In the genomic region with DNA sequence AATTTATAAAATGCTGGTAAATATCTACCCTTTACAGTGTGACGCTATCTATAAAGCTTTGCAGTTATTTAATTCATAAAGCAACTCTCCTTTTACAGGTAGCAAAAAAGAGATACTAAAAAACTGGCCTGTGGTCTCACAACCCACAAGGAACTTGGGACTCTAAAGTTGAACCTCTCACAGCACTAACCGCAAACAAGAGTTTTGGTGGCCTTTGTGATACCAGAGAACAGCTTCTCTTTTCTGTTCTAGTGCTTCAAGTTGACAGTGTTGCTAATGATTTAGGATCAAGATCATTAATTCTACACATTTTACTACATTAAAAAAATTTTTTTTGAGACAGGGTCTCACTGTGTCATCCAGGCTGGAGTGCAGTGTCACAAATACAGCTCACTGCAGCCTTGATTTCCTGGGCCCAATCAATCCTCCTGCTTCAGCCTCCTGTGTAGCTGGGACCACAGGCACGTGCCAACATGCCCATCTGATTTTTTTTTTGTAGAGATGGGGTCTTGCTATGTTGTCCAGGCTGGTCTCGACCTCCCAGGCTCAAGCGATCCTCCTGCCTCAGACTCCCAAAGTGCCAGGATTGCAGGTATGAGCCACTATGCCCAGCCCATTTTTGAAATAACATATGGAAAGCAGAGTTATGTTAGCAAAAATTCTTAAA, we compare ENCODE assay signal across 9 cellular contexts. TPM values are rescaled to one million over a fixed set of nuclear protein-coding genes. Genes with fewer than 3 reads are reported as not detected.
A peak's percentile ranks its signal among the peaks of the same experiment; 100 is the strongest.
DNase-seq lines count a peak whose midpoint lies in the region; ATAC-seq and TF ChIP-seq lines count a peak whose summit lies in the region.
"Had no signal": no experiment of that assay in that cellular context is flagged by ENCODE, and none has a peak within 500 bp of the region (broad histone marks: within the 10 kb centered on the region; RNA-seq: fewer than 3 reads in every experiment).

No MANE protein-coding gene starts in this region.

- H3K4me1 ChIP-seq in CD8-positive, alpha-beta T cell (ENCODE audit: insufficient read depth, low read length) = peaks cover 12% of the 10 kb centered on the region
- no peaks in the 10 kb centered on the region for H3K4me1 ChIP-seq in hepatocyte (ENCODE audit: insufficient read depth)

- DNase-seq in WTC11 (ENCODE audit: low spot score) = no peak
- no peak for DNase-seq in CD8-positive, alpha-beta T cell
- no peak for DNase-seq in NCI-H2081 (lab: John Stamatoyannopoulos, UW)
- no peak for DNase-seq in hepatocyte (ENCODE audit: low spot score)
- DNase-seq in CD4-positive, alpha-beta T cell = no peak

- H3K9me2 ChIP-seq in hepatocyte (replicated peaks; ENCODE audit: insufficient read depth) = no peaks in the 10 kb centered on the region

- no peak for TF ChIP-seq POLR2A in GM18505 (IDR thresholded peaks at IDR 0.05; ENCODE audit: borderline replicate concordance, extremely low read depth, insufficient read depth, insufficient read length)

- no peak overlapping the region for H3K4me3 ChIP-seq in CD8-positive, alpha-beta T cell (ENCODE audit: low read depth, low read length)
- no peak overlapping the region for H3K4me3 ChIP-seq in hepatocyte

- no peak overlapping the region for H3K4me3 Mint-ChIP-seq in WTC11
- H3K4me3 Mint-ChIP-seq in CD8-positive, alpha-beta T cell = no peak overlapping the region
- no peak overlapping the region for H3K4me3 Mint-ChIP-seq in CD4-positive, alpha-beta T cell
- H3K4me3 Mint-ChIP-seq: memory B cell had no signal

- H3K27me3 ChIP-seq in CD8-positive, alpha-beta T cell (ENCODE audit: insufficient read depth, low read length) = no peaks in the 10 kb centered on the region
- H3K27me3 ChIP-seq in hepatocyte = no peaks in the 10 kb centered on the region
- no peaks in the 10 kb centered on the region for H3K27me3 ChIP-seq in CD4-positive, alpha-beta T cell (ENCODE audit: control insufficient read depth, insufficient read depth, low read length)

- no peak overlapping the region for H3K27ac Mint-ChIP-seq in WTC11
- H3K27ac Mint-ChIP-seq in CD8-positive, alpha-beta T cell = no peak overlapping the region
- no peak overlapping the region for H3K27ac Mint-ChIP-seq in CD4-positive, alpha-beta T cell
- H3K27ac Mint-ChIP-seq: memory B cell had no signal

- no peaks in the 10 kb centered on the region for H4K20me1 ChIP-seq in hepatocyte (ENCODE audit: insufficient read depth, poor library complexity, severe bottlenecking)

- H2AFZ ChIP-seq in hepatocyte = no peak overlapping the region

- peaks cover 5% of the 10 kb centered on the region; the same call in 1 of the 2 replicates for H3K4me1 Mint-ChIP-seq in WTC11
- peaks cover 26% of the 10 kb centered on the region for H3K4me1 Mint-ChIP-seq in CD8-positive, alpha-beta T cell (ENCODE audit: low read depth)
- peaks cover 19% of the 10 kb centered on the region for H3K4me1 Mint-ChIP-seq in CD4-positive, alpha-beta T cell (ENCODE audit: low read depth)
- H3K4me1 Mint-ChIP-seq: memory B cell had no signal

- no peaks in the 10 kb centered on the region for H3K79me2 ChIP-seq in hepatocyte

- H3K27me3 Mint-ChIP-seq in WTC11 (ENCODE audit: low read depth) = no peaks in the 10 kb centered on the region; the same call in 1 of the 2 replicates
- no peaks in the 10 kb centered on the region for H3K27me3 Mint-ChIP-seq in CD8-positive, alpha-beta T cell (ENCODE audit: low read depth)
- H3K27me3 Mint-ChIP-seq in CD4-positive, alpha-beta T cell = no peaks in the 10 kb centered on the region

- H3K36me3 ChIP-seq in CD8-positive, alpha-beta T cell (ENCODE audit: insufficient read depth, low read length) = no peaks in the 10 kb centered on the region
- H3K36me3 ChIP-seq in hepatocyte (replicated peaks; ENCODE audit: insufficient read depth, low read depth) = no peaks in the 10 kb centered on the region

- no peak overlapping the region for H3K27ac ChIP-seq in CD8-positive, alpha-beta T cell (ENCODE audit: low read depth, low read length)
- H3K27ac ChIP-seq in hepatocyte = no peak overlapping the region
- H3K27ac ChIP-seq in CD4-positive, alpha-beta T cell (ENCODE audit: low read depth, low read length) = no peak overlapping the region

- H3K36me3 Mint-ChIP-seq in WTC11 = peaks cover 8% of the 10 kb centered on the region
- no peaks in the 10 kb centered on the region for H3K36me3 Mint-ChIP-seq in CD8-positive, alpha-beta T cell
- no peaks in the 10 kb centered on the region for H3K36me3 Mint-ChIP-seq in CD4-positive, alpha-beta T cell (ENCODE audit: low read depth)
- H3K36me3 Mint-ChIP-seq: memory B cell had no signal

- 93% methylated on average over 5 of the region's 5 CpGs for WGBS in hepatocyte (ENCODE audit: low lambda C conversion rate, missing lambda C conversion rate)

- CTCF ChIA-PET in WTC11 (lab: Charles Lee) = no interaction called here
- CTCF ChIA-PET in CD8-positive, alpha-beta T cell (lab: Charles Lee) = no interaction called here
- CTCF ChIA-PET in CD4-positive, alpha-beta T cell (lab: Charles Lee) = no interaction called here

- ATAC-seq in GM18505 (IDR thresholded peaks at IDR 0.05; ENCODE audit: unreplicated experiment) (peak; percentile 52), GM21515 (IDR thresholded peaks at IDR 0.05; ENCODE audit: unreplicated experiment) (peak; percentile 80), HG03175 (IDR thresholded peaks at IDR 0.05; ENCODE audit: unreplicated experiment) (peak; percentile 74), WTC11 (no peak)
- no peak for ATAC-seq in CD8-positive, alpha-beta T cell
- ATAC-seq in CD4-positive, alpha-beta T cell (ENCODE audit: poor library complexity) = no peak

- no peak for TF ChIP-seq CTCF in WTC11 (IDR thresholded peaks at IDR 0.05)
- TF ChIP-seq CTCF in CD8-positive, alpha-beta T cell (IDR thresholded peaks at IDR 0.05) = no peak
- no peak for TF ChIP-seq CTCF in hepatocyte (IDR thresholded peaks at IDR 0.05; ENCODE audit: poor library complexity)
- TF ChIP-seq CTCF in CD4-positive, alpha-beta T cell (IDR thresholded peaks at IDR 0.05) = no peak

- intact Hi-C loops in CD8-positive, alpha-beta T cell (cut with DNase I, micrococcal nuclease) = no loop called here
- intact Hi-C loops in CD4-positive, alpha-beta T cell (cut with DNase I, micrococcal nuclease) = no loop called here

- no peaks in the 10 kb centered on the region for H3K9me3 ChIP-seq in CD8-positive, alpha-beta T cell (ENCODE audit: low read length)
- H3K9me3 ChIP-seq in hepatocyte (ENCODE audit: low read depth) = no peaks in the 10 kb centered on the region
- no peaks in the 10 kb centered on the region for H3K9me3 ChIP-seq in CD4-positive, alpha-beta T cell (ENCODE audit: control insufficient read depth, low read length)

- POLR2A ChIA-PET in WTC11 (lab: Charles Lee) = no interaction called here
- POLR2A ChIA-PET in CD8-positive, alpha-beta T cell (lab: Charles Lee) = interaction anchor here (0.9 kb wide), 1 partner anchor 52 kb away, joined by 4 read pairs; no protein-coding TSS in a partner anchor
- POLR2A ChIA-PET in CD4-positive, alpha-beta T cell (lab: Charles Lee) = no interaction called here

- no peak overlapping the region for H3K4me2 ChIP-seq in hepatocyte

- H3K9me3 Mint-ChIP-seq in WTC11 = peaks cover 17% of the 10 kb centered on the region
- H3K9me3 Mint-ChIP-seq in CD8-positive, alpha-beta T cell = no peaks in the 10 kb centered on the region
- no peaks in the 10 kb centered on the region for H3K9me3 Mint-ChIP-seq in CD4-positive, alpha-beta T cell

TF ChIP-seq in WTC11, 78 proteins besides CTCF, POLR2A, EP300 and RAD21:
- peak; percentile 82; the same call in 1 of the 2 replicates for TF ChIP-seq ZNF121 (CRISPR knock-in tag; IDR thresholded peaks at IDR 0.05)
- TF ChIP-seq, protein P1, sequence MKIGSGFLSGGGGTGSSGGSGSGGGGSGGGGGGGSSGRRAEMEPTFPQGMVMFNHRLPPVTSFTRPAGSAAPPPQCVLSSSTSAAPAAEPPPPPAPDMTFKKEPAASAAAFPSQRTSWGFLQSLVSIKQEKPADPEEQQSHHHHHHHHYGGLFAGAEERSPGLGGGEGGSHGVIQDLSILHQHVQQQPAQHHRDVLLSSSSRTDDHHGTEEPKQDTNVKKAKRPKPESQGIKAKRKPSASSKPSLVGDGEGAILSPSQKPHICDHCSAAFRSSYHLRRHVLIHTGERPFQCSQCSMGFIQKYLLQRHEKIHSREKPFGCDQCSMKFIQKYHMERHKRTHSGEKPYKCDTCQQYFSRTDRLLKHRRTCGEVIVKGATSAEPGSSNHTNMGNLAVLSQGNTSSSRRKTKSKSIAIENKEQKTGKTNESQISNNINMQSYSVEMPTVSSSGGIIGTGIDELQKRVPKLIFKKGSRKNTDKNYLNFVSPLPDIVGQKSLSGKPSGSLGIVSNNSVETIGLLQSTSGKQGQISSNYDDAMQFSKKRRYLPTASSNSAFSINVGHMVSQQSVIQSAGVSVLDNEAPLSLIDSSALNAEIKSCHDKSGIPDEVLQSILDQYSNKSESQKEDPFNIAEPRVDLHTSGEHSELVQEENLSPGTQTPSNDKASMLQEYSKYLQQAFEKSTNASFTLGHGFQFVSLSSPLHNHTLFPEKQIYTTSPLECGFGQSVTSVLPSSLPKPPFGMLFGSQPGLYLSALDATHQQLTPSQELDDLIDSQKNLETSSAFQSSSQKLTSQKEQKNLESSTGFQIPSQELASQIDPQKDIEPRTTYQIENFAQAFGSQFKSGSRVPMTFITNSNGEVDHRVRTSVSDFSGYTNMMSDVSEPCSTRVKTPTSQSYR (CRISPR knock-in tag; IDR thresholded peaks at IDR 0.05) = no peak

RNA-seq across cellular contexts. Expression of a gene that starts 56.0 kb away (rescaled TPM):
- total RNA-seq in WTC11 (2021) = 1.9 to 3.5 TPM (median 2.7 TPM) in 3 replicates
- under 1 TPM in 1 of 2 experiments, not detected in 1; 0.14 TPM for total RNA-seq in CD8-positive, alpha-beta T cell
- 0.24 TPM in 1 of 2 replicates, not detected in the other for total RNA-seq in hepatocyte
- polyA plus RNA-seq in hepatocyte = 0.10 and 0.94 TPM in 2 replicates
- total RNA-seq in CD4-positive, alpha-beta T cell = under 1 TPM; 0.19 to 0.34 TPM

Comparison
In these comparisons a context has a peak if more than half of its experiments do, and no peak if none do; other contexts are left out.
1. ATAC-seq: peak in GM18505 (single experiment), GM21515 (single experiment) and HG03175 (single experiment); none in WTC11 (single experiment), CD8-positive, alpha-beta T cell (single experiment) and CD4-positive, alpha-beta T cell (single experiment).